ENCODE assay signal across 11 cellular contexts in genomic region chr5:179267071-179267670, GRCh38.
A peak's percentile ranks its signal among the peaks of the same experiment; 100 is the strongest.
DNase-seq lines count a peak whose midpoint lies in the region; ATAC-seq and TF ChIP-seq lines count a peak whose summit lies in the region.
"Had no signal": no experiment of that assay in that cellular context is flagged by ENCODE, and none has a peak within 500 bp of the region (broad histone marks: within the 10 kb centered on the region; RNA-seq: fewer than 3 reads in every experiment).

No MANE protein-coding gene starts in this region.

- H3K27me3 ChIP-seq in suprapubic skin, result peaks cover 15% of the 10 kb centered on the region

- POLR2A ChIA-PET in HEK293 (lab: Yijun Ruan, JAX), result no interaction called here

- H3K36me3 ChIP-seq in HEK293 (ENCODE audit: control insufficient read depth in 2 of 2, insufficient read depth in 1 of 2, low read length in 2 of 2) (no peaks in the 10 kb centered on the region), suprapubic skin (no peaks in the 10 kb centered on the region)
- H3K36me3 ChIP-seq: HAP-1 had no signal

- H3K4me3 ChIP-seq in HEK293 (ENCODE audit: low read depth, low read length) (no peak overlapping the region), astrocyte of the spinal cord (ENCODE audit: low read depth, low read length) (no peak overlapping the region), suprapubic skin (no peak overlapping the region)
- H3K4me3 ChIP-seq: HAP-1 had no signal

- no peak overlapping the region for H3K27ac ChIP-seq in HEK293 (ENCODE audit: extremely low read depth, low read depth, low read length)
- H3K27ac ChIP-seq in suprapubic skin, result no peak overlapping the region

- DNase-seq in astrocyte of the spinal cord (ENCODE audit: low read depth, low spot score) (no peak), left lobe of liver (ENCODE audit: low spot score) (peak; percentile 38), suprapubic skin (ENCODE audit: low spot score in 2 of 2) (peak; percentile 51 to 71), DMS53 (lab: John Stamatoyannopoulos, UW) (no peak), dermis blood vessel endothelial cell (no peak)
- DNase-seq: erythroblast, RPMI8226 had no signal

- TF ChIP-seq POLR2A in suprapubic skin (IDR thresholded peaks at IDR 0.05), result no peak

- H3K9me3 ChIP-seq in HEK293 (ENCODE audit: control insufficient read depth, insufficient read depth, low read depth, low read length) (no peaks in the 10 kb centered on the region), suprapubic skin (no peaks in the 10 kb centered on the region)
- H3K9me3 ChIP-seq: HAP-1 had no signal

- no peaks in the 10 kb centered on the region; the same call in 1 of the 2 replicates for H3K4me1 ChIP-seq in HEK293 (ENCODE audit: control insufficient read depth, insufficient read depth, low read length)
- H3K4me1 ChIP-seq in suprapubic skin, result peaks cover 58% of the 10 kb centered on the region
- H3K4me1 ChIP-seq: HAP-1 had no signal

- TF ChIP-seq CTCF in HEK293 (tag by site-specific recombination; IDR thresholded peaks at IDR 0.05), result no peak
- peak; percentile 7 for TF ChIP-seq CTCF in astrocyte of the spinal cord (IDR thresholded peaks at IDR 0.05; ENCODE audit: low read depth, low read length)
- no peak for TF ChIP-seq CTCF in suprapubic skin (IDR thresholded peaks at IDR 0.05)

- CTCF ChIA-PET in HEK293 (lab: Yijun Ruan, JAX), result interaction anchor here (1.0 to 1.6 kb wide), 2 partner anchors 13 to 100 kb away, joined by 4 read pairs; no protein-coding TSS in a partner anchor

- no peak for ATAC-seq in left lobe of liver
- ATAC-seq in GM19035 (IDR thresholded peaks at IDR 0.05; ENCODE audit: unreplicated experiment), result no peak
- ATAC-seq: naive thymus-derived CD4-positive, alpha-beta T cell had no signal

- WGBS in suprapubic skin, result no CpG with 5 or more reads among the region's 17 CpGs

- TF ChIP-seq EP300 in suprapubic skin (IDR thresholded peaks at IDR 0.05), result no peak

- in situ Hi-C loops in astrocyte of the spinal cord (cut with HindIII; ENCODE audit: low sequenced_read_pairs), result no loop called here

TF ChIP-seq in HEK293, 187 proteins besides CTCF, POLR2A, EP300 and RAD21:
- no peak for TF ChIP-seq ZNF214 (tag by site-specific recombination; IDR thresholded peaks at IDR 0.05; ENCODE audit: borderline replicate concordance)
- TF ChIP-seq ZFHX2 (tag by site-specific recombination; conservative IDR thresholded peaks at IDR 0.05), result peak; percentile 44
- peak; percentile 10; the same call in 1 of the 2 replicates for TF ChIP-seq GLIS1 (tag by site-specific recombination; IDR thresholded peaks at IDR 0.05)
- no peak for TF ChIP-seq ZNF560 (tag by site-specific recombination; IDR thresholded peaks at IDR 0.05; ENCODE audit: borderline replicate concordance)
- TF ChIP-seq EGR2 (tag by site-specific recombination; IDR thresholded peaks at IDR 0.05; ENCODE audit: low read depth), result peak; percentile 75
- TF ChIP-seq ZNF2 (tag by site-specific recombination; IDR thresholded peaks at IDR 0.05), result no peak

Comparison
In these comparisons a context has a peak if more than half of its experiments do, and no peak if none do; other contexts are left out.
1. DNase-seq: peak in left lobe of liver (single experiment) and suprapubic skin (2 of 2); none in astrocyte of the spinal cord (single experiment), DMS53 (single experiment) and dermis blood vessel endothelial cell (single experiment).